9 cellular contexts compared by ENCODE assay signal in the genomic region with DNA sequence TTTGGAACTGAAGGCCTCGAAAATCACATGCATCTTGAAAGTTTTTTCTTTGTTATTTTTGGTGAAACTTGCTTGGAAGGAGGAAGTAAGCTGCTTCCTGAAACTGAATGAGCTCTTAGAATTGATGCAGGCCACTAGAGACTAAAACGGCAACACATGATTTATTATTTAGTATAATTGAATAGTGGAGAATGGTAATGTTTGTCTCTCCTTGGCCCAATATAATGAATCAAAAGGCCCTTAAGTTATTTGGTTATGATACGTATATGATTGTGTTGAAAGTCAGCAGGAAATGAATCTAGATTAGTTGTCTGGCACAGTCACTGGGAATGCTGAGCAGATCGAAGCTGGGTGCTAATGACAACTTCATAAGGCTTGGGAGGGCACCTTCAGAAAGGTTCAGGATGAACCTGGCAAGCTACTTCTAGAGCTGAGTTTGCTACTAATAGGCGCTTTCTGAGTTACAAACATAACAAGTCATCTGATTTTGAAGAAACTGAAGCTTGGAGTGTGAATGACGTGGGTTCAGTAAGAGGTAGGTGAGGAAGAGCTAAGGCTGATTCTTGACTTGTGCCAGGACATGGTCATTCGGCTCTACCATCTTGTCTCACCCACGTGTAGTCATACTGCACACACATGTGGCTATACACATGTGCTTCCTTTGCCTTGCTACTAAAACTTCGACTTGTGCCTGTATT. TPM values are rescaled to one million over a fixed set of nuclear protein-coding genes. Genes with fewer than 3 reads are reported as not detected.
DNase-seq lines count a peak whose midpoint lies in the region; ATAC-seq and TF ChIP-seq lines count a peak whose summit lies in the region.
"Had no signal": no experiment of that assay in that cellular context is flagged by ENCODE, and none has a peak within 500 bp of the region (broad histone marks: within the 10 kb centered on the region; RNA-seq: fewer than 3 reads in every experiment).

No MANE protein-coding gene starts in this region.

- WGBS in gastroesophageal sphincter (ENCODE audit: low coverage in 1 of 2), 2 donors = 44 to 59% methylated on average over 8 to 9 of the region's 9 CpGs

- H3K4me3 Mint-ChIP-seq in GM23338 = no peak overlapping the region
- H3K4me3 Mint-ChIP-seq in stimulated activated naive B cell treated with anti-CD40 and anti-IgM and Interleukin-4, amounts not matched to agents 10 μg/mL and 1 μg/mL and 100 μg/mL, for 72 hours = peak overlapping the region; percentile 49 to 62

- no peak overlapping the region for H3K4me3 ChIP-seq in GM23338
- no peak overlapping the region for H3K4me3 ChIP-seq in PC-3 (ENCODE audit: low read length)
- H3K4me3 ChIP-seq in gastroesophageal sphincter = no peak overlapping the region
- H3K4me3 ChIP-seq in BE2C (ENCODE audit: low read depth, low read length) = no peak overlapping the region

- TF ChIP-seq POLR2A in gastroesophageal sphincter (IDR thresholded peaks at IDR 0.05) = no peak

- POLR2A ChIA-PET in PC-3 (lab: Charles Lee; ENCODE audit: unreplicated experiment) = interaction anchor here (0.7 kb wide), 2 partner anchors 44 to 47 kb away, joined by 4 to 6 read pairs; no protein-coding TSS in a partner anchor

- H3K4me1 ChIP-seq in GM23338 (ENCODE audit: insufficient read depth) (peaks cover 7% of the 10 kb centered on the region), PC-3 (ENCODE audit: insufficient read depth, low read length) (peaks cover 31% of the 10 kb centered on the region), gastroesophageal sphincter (peaks cover 0 to 57% (median 8%) of the 10 kb centered on the region in 3 donors), BE2C (no peaks in the 10 kb centered on the region)

- no peak overlapping the region; the same call in 1 of the 2 replicates for H3K9ac ChIP-seq in PC-3 (ENCODE audit: low read length)

- peaks cover 14% of the 10 kb centered on the region for H3K4me1 Mint-ChIP-seq in GM23338
- peaks cover 46 to 85% of the 10 kb centered on the region in 2 donors for H3K4me1 Mint-ChIP-seq in stimulated activated naive B cell treated with anti-CD40 and anti-IgM and Interleukin-4, amounts not matched to agents 10 μg/mL and 1 μg/mL and 100 μg/mL, for 72 hours

- ATAC-seq in GM23338 (no peak), PC-3 (peak; percentile 39), gastroesophageal sphincter (peak; percentile 34)
- peak; percentile 31 to 42 for ATAC-seq in stimulated activated naive B cell treated with anti-CD40 and anti-IgM and Interleukin-4, amounts not matched to agents 10 μg/mL and 1 μg/mL and 100 μg/mL, for 72 hours (replicated peaks)

- intact Hi-C loops in PC-3 (cut with micrococcal nuclease) = no loop called here

- no peak overlapping the region for H3K4me2 ChIP-seq in GM23338
- peak overlapping the region; percentile 18; the same call in 1 of the 2 replicates for H3K4me2 ChIP-seq in PC-3 (ENCODE audit: low read length)

- H4K20me1 ChIP-seq in GM23338 (replicated peaks; ENCODE audit: insufficient read depth) (no peaks in the 10 kb centered on the region), PC-3 (ENCODE audit: low read length) (no peaks in the 10 kb centered on the region)

- no peaks in the 10 kb centered on the region for H3K9me3 Mint-ChIP-seq in GM23338
- H3K9me3 Mint-ChIP-seq in stimulated activated naive B cell treated with anti-CD40 and anti-IgM and Interleukin-4, amounts not matched to agents 10 μg/mL and 1 μg/mL and 100 μg/mL, for 72 hours = peaks cover 8 to 13% of the 10 kb centered on the region in 2 donors

- TF ChIP-seq EP300 in gastroesophageal sphincter (IDR thresholded peaks at IDR 0.05) = no peak

- H3K9me3 ChIP-seq in PC-3 (ENCODE audit: low read length) = no peaks in the 10 kb centered on the region
- H3K9me3 ChIP-seq in gastroesophageal sphincter = no peaks in the 10 kb centered on the region
- H3K9me3 ChIP-seq in BE2C = no peaks in the 10 kb centered on the region

- H3F3A ChIP-seq in GM23338 (replicated peaks; ENCODE audit: low read depth) (no peaks in the 10 kb centered on the region), PC-3 (ENCODE audit: low read length, unreplicated experiment) (no peaks in the 10 kb centered on the region)

- no peak overlapping the region for H3K27ac Mint-ChIP-seq in GM23338
- peak overlapping the region; percentile 98 for H3K27ac Mint-ChIP-seq in stimulated activated naive B cell treated with anti-CD40 and anti-IgM and Interleukin-4, amounts not matched to agents 10 μg/mL and 1 μg/mL and 100 μg/mL, for 72 hours

- no peak for TF ChIP-seq CTCF in GM23338 (conservative IDR thresholded peaks at IDR 0.05; ENCODE audit: low read depth in 2 of 2)
- no peak for TF ChIP-seq CTCF in PC-3 (conservative IDR thresholded peaks at IDR 0.05; ENCODE audit: low read depth, low read length)
- TF ChIP-seq CTCF in gastroesophageal sphincter (IDR thresholded peaks at IDR 0.05) = no peak
- no peak for TF ChIP-seq CTCF in BE2C (IDR thresholded peaks at IDR 0.05; ENCODE audit: low read depth, low read length)

- H3K9me2 ChIP-seq in GM23338 (ENCODE audit: insufficient read depth) = no peaks in the 10 kb centered on the region
- H3K9me2 ChIP-seq in PC-3 (replicated peaks; ENCODE audit: low read length) = no peaks in the 10 kb centered on the region

- DNase-seq in GM23338 (ENCODE audit: low spot score) (no peak), PC-3 (peak; percentile 40), NCI-H1105 treated with DMSO at 0.1 percent for 48 hours (lab: John Stamatoyannopoulos, UW) (no peak), NCI-H2107 treated with DMSO at 0.1 percent for 48 hours (lab: John Stamatoyannopoulos, UW; ENCODE audit: unreplicated experiment) (no peak), BE2C (no peak)
- DNase-seq in stimulated activated naive B cell treated with anti-CD40 and anti-IgM and Interleukin-4, amounts not matched to agents 10 μg/mL and 1 μg/mL and 100 μg/mL, for 72 hours = no peak
- DNase-seq in effector CD4-positive, alpha-beta T cell = no peak
- DNase-seq: stimulated activated CD4-positive, alpha-beta T cell treated with anti-CD3 and anti-CD28 coated beads, Interleukin-4, amount 100 ng/mL, for 24 hours had no signal

- H3K36me3 ChIP-seq in GM23338 (ENCODE audit: insufficient read depth) (no peaks in the 10 kb centered on the region; the same call in 1 of the 2 replicates), PC-3 (ENCODE audit: low read depth, low read length) (0 out of 2 replicates have a peak, but pooled peaks cover 3% of the 10 kb centered on the region), gastroesophageal sphincter (peaks cover 0 to 16% of the 10 kb centered on the region in 2 donors), BE2C (no peaks in the 10 kb centered on the region)

- H3K27ac ChIP-seq in GM23338 (ENCODE audit: low read depth) = peak overlapping the region; percentile 39; the same call in 1 of the 2 replicates
- peak overlapping the region; percentile 31 for H3K27ac ChIP-seq in PC-3 (ENCODE audit: low read length)
- H3K27ac ChIP-seq in gastroesophageal sphincter = peak overlapping the region; percentile 17 to 68 (median 64)

- BruUV-seq in PC-3 (replicated peaks; lab: Mats Ljungman, UMichigan) = no TSS peak

- H3K27me3 ChIP-seq in GM23338 (ENCODE audit: insufficient read depth) (no peaks in the 10 kb centered on the region), PC-3 (ENCODE audit: low read length) (no peaks in the 10 kb centered on the region), gastroesophageal sphincter (no peaks in the 10 kb centered on the region), BE2C (no peaks in the 10 kb centered on the region)

- H3K79me2 ChIP-seq in GM23338 (replicated peaks; ENCODE audit: insufficient read depth) = no peaks in the 10 kb centered on the region
- H3K79me2 ChIP-seq in PC-3 (ENCODE audit: low read length) = no peaks in the 10 kb centered on the region

- peaks cover 14% of the 10 kb centered on the region for H3K36me3 Mint-ChIP-seq in GM23338 (ENCODE audit: low read depth)
- peaks cover 49 to 63% of the 10 kb centered on the region in 2 donors for H3K36me3 Mint-ChIP-seq in stimulated activated naive B cell treated with anti-CD40 and anti-IgM and Interleukin-4, amounts not matched to agents 10 μg/mL and 1 μg/mL and 100 μg/mL, for 72 hours

- no peaks in the 10 kb centered on the region for H3K27me3 Mint-ChIP-seq in GM23338 (ENCODE audit: insufficient read depth, low read depth, poor library complexity)
- no peaks in the 10 kb centered on the region for H3K27me3 Mint-ChIP-seq in stimulated activated naive B cell treated with anti-CD40 and anti-IgM and Interleukin-4, amounts not matched to agents 10 μg/mL and 1 μg/mL and 100 μg/mL, for 72 hours

- no peak overlapping the region for H2AFZ ChIP-seq in GM23338
- H2AFZ ChIP-seq in PC-3 (ENCODE audit: low read length) = no peak overlapping the region

- CTCF ChIA-PET in PC-3 (lab: Charles Lee) = interaction anchor here (1.7 kb wide), 1 partner anchor 28 kb away, joined by 10 read pairs; no protein-coding TSS in a partner anchor

TF ChIP-seq in GM23338, 12 proteins besides CTCF, POLR2A, EP300 and RAD21 (continues in another document):
- TF ChIP-seq POLR2AphosphoS5 (IDR thresholded peaks at IDR 0.05; ENCODE audit: low read depth) = no peak
- no peak for TF ChIP-seq NANOG (IDR thresholded peaks at IDR 0.05; ENCODE audit: borderline replicate concordance)
- no peak for TF ChIP-seq EZH2 (IDR thresholded peaks at IDR 0.05; ENCODE audit: low read depth, unreplicated experiment)
- TF ChIP-seq EZH2phosphoT487 (IDR thresholded peaks at IDR 0.05; ENCODE audit: unreplicated experiment) = no peak
- TF ChIP-seq ZNF114 (CRISPR knock-in tag; IDR thresholded peaks at IDR 0.05) = no peak

RNA-seq across cellular contexts. Expression of gene SWAP70, which starts 56.2 kb away (rescaled TPM):
- 29.0 and 30.3 TPM in 2 replicates for total RNA-seq in GM23338 (2014; rRNA removed; shearing (Covaris generic))
- 28.2 and 33.3 TPM in 2 replicates for polyA plus RNA-seq in GM23338 (2016; fragmentation: Nextera tagmentation; extraction: Ambion mirVana)
- total RNA-seq in PC-3 (2014; rRNA removed) (8.6 and 8.8 TPM in 2 replicates), gastroesophageal sphincter (10 to 100 TPM; 32.2 to 65.9 (median 45.0) TPM)
- 6.5 TPM for polyA plus RNA-seq in BE2C (2012; ENCODE audit: insufficient read depth, insufficient read length, low read depth)
